Comparison of ENCODE assay signal across 27 cellular contexts in genomic region chr3:111853071-111853470, GRCh38.
"Had no signal": no experiment of that assay in that cellular context is flagged by ENCODE, and none has a peak within 500 bp of the region (broad histone marks: within the 10 kb centered on the region; RNA-seq: fewer than 3 reads in every experiment).

No MANE protein-coding gene starts in this region.

- DNase-seq: activated CD4-positive, alpha-beta memory T cell treated with anti-CD3 and anti-CD28 coated beads for 36 hours; activated CD4-positive, alpha-beta T cell treated with anti-CD3 and anti-CD28 coated beads, Interleukin-2, amount 10 ng/mL, durations not matched to agents 24 days and 14 days; activated CD4-positive, CD25-positive, alpha-beta regulatory T cell treated with anti-CD3 and anti-CD28 coated beads, Interleukin-2, amount 50 U/mL, for 72 hours; activated CD8-positive, alpha-beta memory T cell treated with anti-CD3 and anti-CD28 coated beads, Interleukin-2, amount 50 U/mL, for 48 hours; activated gamma-delta T cell; activated naive CD4-positive, alpha-beta T cell treated with anti-CD3 and anti-CD28 coated beads, Interleukin-2, amount 50 U/mL, for 16 hours; activated T-cell treated with anti-CD3 and anti-CD28 coated beads, Interleukin-2, amount 50 U/mL, for 24 hours; amniotic stem cell; brain microvascular endothelial cell; cortex of kidney; effector CD4-positive, alpha-beta T cell; head of caudate nucleus; hypothalamus; immature natural killer cell; kidney; left colon; naive thymus-derived CD8-positive, alpha-beta T cell; stimulated activated CD4-positive, alpha-beta T cell treated with anti-CD3 and anti-CD28 coated beads, Interleukin-12 subunit alpha, Interleukin-12 subunit beta, amount 100 ng/mL, for 4 hours; stimulated activated CD4-positive, alpha-beta T cell treated with anti-CD3 and anti-CD28 coated beads, Interleukin-4, amount 100 ng/mL, for 24 hours; substantia nigra; T-helper 17 cell; T1000 had no signal

- H3K4me3 ChIP-seq: right atrium auricular region, vagina had no signal

- H3K27me3 ChIP-seq: brain microvascular endothelial cell, right atrium auricular region, vagina had no signal

- H3K9me3 Mint-ChIP-seq: activated CD4-positive, alpha-beta memory T cell treated with anti-CD3 and anti-CD28 coated beads for 36 hours; activated CD4-positive, alpha-beta T cell treated with anti-CD3 and anti-CD28 coated beads, Interleukin-2, amount 10 ng/mL, durations not matched to agents 24 days and 14 days; activated T-cell treated with anti-CD3 and anti-CD28 coated beads, Interleukin-2, amount 50 U/mL, for 24 hours; immature natural killer cell; naive thymus-derived CD8-positive, alpha-beta T cell; stimulated activated effector memory CD8-positive, alpha-beta T cell treated with anti-CD3 and anti-CD28 coated beads, Interleukin-12 subunit alpha, Interleukin-12 subunit beta, amount 100 ng/mL, for 72 hours; stimulated activated naive CD8-positive, alpha-beta T cell treated with anti-CD3 and anti-CD28 coated beads, Interleukin-15, Interleukin-2, amounts not matched to agents 100 ng/mL and 50 ng/mL, for 24 hours; type B pancreatic cell had no signal

- H3K4me1 ChIP-seq: right atrium auricular region had no signal

- H3K4me3 Mint-ChIP-seq: activated CD4-positive, alpha-beta memory T cell treated with anti-CD3 and anti-CD28 coated beads for 36 hours; activated CD4-positive, alpha-beta T cell treated with anti-CD3 and anti-CD28 coated beads, Interleukin-2, amount 10 ng/mL, durations not matched to agents 24 days and 14 days; activated T-cell treated with anti-CD3 and anti-CD28 coated beads, Interleukin-2, amount 50 U/mL, for 24 hours; immature natural killer cell; naive thymus-derived CD8-positive, alpha-beta T cell; stimulated activated effector memory CD8-positive, alpha-beta T cell treated with anti-CD3 and anti-CD28 coated beads, Interleukin-12 subunit alpha, Interleukin-12 subunit beta, amount 100 ng/mL, for 72 hours; stimulated activated naive CD8-positive, alpha-beta T cell treated with anti-CD3 and anti-CD28 coated beads, Interleukin-15, Interleukin-2, amounts not matched to agents 100 ng/mL and 50 ng/mL, for 24 hours; T-helper 17 cell had no signal

- H3K27me3 Mint-ChIP-seq: T-helper 17 cell had no signal

- H3K36me3 ChIP-seq: brain microvascular endothelial cell, right atrium auricular region, vagina had no signal

- ATAC-seq: left colon; naive thymus-derived CD8-positive, alpha-beta T cell; stimulated activated effector memory CD8-positive, alpha-beta T cell treated with anti-CD3 and anti-CD28 coated beads, Interleukin-12 subunit alpha, Interleukin-12 subunit beta, amount 100 ng/mL, for 72 hours; T-helper 17 cell had no signal

- H3K27ac Mint-ChIP-seq: activated CD4-positive, alpha-beta memory T cell treated with anti-CD3 and anti-CD28 coated beads for 36 hours; activated CD4-positive, alpha-beta T cell treated with anti-CD3 and anti-CD28 coated beads, Interleukin-2, amount 10 ng/mL, durations not matched to agents 24 days and 14 days; activated T-cell treated with anti-CD3 and anti-CD28 coated beads, Interleukin-2, amount 50 U/mL, for 24 hours; immature natural killer cell; naive thymus-derived CD8-positive, alpha-beta T cell; stimulated activated effector memory CD8-positive, alpha-beta T cell treated with anti-CD3 and anti-CD28 coated beads, Interleukin-12 subunit alpha, Interleukin-12 subunit beta, amount 100 ng/mL, for 72 hours; stimulated activated naive CD8-positive, alpha-beta T cell treated with anti-CD3 and anti-CD28 coated beads, Interleukin-15, Interleukin-2, amounts not matched to agents 100 ng/mL and 50 ng/mL, for 24 hours; T-helper 17 cell; type B pancreatic cell had no signal

- H3K9me3 ChIP-seq: right atrium auricular region, vagina had no signal

- H3K27ac ChIP-seq: brain microvascular endothelial cell, right atrium auricular region, vagina had no signal

- H3K36me3 Mint-ChIP-seq: activated CD4-positive, alpha-beta memory T cell treated with anti-CD3 and anti-CD28 coated beads for 36 hours; naive thymus-derived CD8-positive, alpha-beta T cell; stimulated activated effector memory CD8-positive, alpha-beta T cell treated with anti-CD3 and anti-CD28 coated beads, Interleukin-12 subunit alpha, Interleukin-12 subunit beta, amount 100 ng/mL, for 72 hours had no signal
